In genomic region chr2:47402805-47403691, GRCh38 we compare ENCODE assay signal across 1 cellular context.
TF ChIP-seq lines count a peak whose summit lies in the region.

TSS of gene MSH2 (plus strand) at chr2:47403156. CDS start at chr2:47403192, 36 bp downstream.

TF ChIP-seq in GM23338, 12 proteins besides CTCF, POLR2A, EP300 and RAD21 (continued from another document):
- TF ChIP-seq ZNF462 (CRISPR knock-in tag; IDR thresholded peaks at IDR 0.05) (no peak), REST (IDR thresholded peaks at IDR 0.05; ENCODE audit: unreplicated experiment) (peak; percentile 24), POLR2AphosphoS5 (IDR thresholded peaks at IDR 0.05; ENCODE audit: low read depth) (peak; percentile 94), CREB1 (CRISPR knock-in tag; IDR thresholded peaks at IDR 0.05; ENCODE audit: low read depth) (peak; percentile 43), ZNF114 (CRISPR knock-in tag; IDR thresholded peaks at IDR 0.05) (no peak), EZH2phosphoT487 (IDR thresholded peaks at IDR 0.05; ENCODE audit: unreplicated experiment) (no peak), EZH2 (IDR thresholded peaks at IDR 0.05; ENCODE audit: low read depth, unreplicated experiment) (no peak)
- TF ChIP-seq, protein P1, sequence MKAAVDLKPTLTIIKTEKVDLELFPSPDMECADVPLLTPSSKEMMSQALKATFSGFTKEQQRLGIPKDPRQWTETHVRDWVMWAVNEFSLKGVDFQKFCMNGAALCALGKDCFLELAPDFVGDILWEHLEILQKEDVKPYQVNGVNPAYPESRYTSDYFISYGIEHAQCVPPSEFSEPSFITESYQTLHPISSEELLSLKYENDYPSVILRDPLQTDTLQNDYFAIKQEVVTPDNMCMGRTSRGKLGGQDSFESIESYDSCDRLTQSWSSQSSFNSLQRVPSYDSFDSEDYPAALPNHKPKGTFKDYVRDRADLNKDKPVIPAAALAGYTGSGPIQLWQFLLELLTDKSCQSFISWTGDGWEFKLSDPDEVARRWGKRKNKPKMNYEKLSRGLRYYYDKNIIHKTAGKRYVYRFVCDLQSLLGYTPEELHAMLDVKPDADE (IDR thresholded peaks at IDR 0.05): peak; percentile 36; the same call in 1 of the 2 replicates
TF ChIP-seq in GM23338: peak in this region for 5.
